Comparison of ENCODE assay signal across 1 cellular context in the genomic region with DNA sequence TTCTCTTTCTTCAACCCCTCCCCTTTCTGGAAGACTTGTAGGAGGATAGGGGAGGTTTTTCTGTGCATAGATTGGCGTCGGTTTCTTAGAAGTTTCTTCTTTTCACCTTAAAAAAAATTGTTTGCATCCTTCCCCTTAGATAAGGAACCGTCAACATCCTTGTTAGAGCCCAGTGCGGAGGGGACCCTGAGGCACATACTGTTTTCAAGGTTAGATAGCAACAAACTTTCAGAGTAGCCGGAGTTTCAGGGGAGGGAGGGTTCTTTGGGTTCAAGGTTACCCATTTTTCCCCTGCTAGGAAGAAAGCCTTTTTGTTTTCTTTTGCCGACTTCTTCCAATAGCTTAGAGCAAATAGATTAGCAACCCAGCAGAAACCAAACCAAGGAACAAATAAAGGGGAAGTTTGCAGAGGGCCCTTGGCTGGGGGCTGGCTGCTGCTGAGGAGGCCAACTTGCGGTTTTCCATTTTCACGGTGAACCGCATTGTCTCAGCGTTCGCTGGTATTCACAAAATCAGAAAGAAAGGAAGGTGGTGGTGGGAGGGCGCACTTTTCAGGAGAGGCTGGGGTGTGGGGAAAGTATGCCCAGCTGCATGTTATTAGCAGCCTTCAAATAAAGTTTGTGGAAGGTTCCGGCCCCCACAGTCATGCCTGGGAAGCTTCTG.
TF ChIP-seq lines count a peak whose summit lies in the region.

No MANE protein-coding gene starts in this region.

TF ChIP-seq in GM23338, 12 proteins besides CTCF, POLR2A, EP300 and RAD21 (continued from another document):
- TF ChIP-seq, protein P1, sequence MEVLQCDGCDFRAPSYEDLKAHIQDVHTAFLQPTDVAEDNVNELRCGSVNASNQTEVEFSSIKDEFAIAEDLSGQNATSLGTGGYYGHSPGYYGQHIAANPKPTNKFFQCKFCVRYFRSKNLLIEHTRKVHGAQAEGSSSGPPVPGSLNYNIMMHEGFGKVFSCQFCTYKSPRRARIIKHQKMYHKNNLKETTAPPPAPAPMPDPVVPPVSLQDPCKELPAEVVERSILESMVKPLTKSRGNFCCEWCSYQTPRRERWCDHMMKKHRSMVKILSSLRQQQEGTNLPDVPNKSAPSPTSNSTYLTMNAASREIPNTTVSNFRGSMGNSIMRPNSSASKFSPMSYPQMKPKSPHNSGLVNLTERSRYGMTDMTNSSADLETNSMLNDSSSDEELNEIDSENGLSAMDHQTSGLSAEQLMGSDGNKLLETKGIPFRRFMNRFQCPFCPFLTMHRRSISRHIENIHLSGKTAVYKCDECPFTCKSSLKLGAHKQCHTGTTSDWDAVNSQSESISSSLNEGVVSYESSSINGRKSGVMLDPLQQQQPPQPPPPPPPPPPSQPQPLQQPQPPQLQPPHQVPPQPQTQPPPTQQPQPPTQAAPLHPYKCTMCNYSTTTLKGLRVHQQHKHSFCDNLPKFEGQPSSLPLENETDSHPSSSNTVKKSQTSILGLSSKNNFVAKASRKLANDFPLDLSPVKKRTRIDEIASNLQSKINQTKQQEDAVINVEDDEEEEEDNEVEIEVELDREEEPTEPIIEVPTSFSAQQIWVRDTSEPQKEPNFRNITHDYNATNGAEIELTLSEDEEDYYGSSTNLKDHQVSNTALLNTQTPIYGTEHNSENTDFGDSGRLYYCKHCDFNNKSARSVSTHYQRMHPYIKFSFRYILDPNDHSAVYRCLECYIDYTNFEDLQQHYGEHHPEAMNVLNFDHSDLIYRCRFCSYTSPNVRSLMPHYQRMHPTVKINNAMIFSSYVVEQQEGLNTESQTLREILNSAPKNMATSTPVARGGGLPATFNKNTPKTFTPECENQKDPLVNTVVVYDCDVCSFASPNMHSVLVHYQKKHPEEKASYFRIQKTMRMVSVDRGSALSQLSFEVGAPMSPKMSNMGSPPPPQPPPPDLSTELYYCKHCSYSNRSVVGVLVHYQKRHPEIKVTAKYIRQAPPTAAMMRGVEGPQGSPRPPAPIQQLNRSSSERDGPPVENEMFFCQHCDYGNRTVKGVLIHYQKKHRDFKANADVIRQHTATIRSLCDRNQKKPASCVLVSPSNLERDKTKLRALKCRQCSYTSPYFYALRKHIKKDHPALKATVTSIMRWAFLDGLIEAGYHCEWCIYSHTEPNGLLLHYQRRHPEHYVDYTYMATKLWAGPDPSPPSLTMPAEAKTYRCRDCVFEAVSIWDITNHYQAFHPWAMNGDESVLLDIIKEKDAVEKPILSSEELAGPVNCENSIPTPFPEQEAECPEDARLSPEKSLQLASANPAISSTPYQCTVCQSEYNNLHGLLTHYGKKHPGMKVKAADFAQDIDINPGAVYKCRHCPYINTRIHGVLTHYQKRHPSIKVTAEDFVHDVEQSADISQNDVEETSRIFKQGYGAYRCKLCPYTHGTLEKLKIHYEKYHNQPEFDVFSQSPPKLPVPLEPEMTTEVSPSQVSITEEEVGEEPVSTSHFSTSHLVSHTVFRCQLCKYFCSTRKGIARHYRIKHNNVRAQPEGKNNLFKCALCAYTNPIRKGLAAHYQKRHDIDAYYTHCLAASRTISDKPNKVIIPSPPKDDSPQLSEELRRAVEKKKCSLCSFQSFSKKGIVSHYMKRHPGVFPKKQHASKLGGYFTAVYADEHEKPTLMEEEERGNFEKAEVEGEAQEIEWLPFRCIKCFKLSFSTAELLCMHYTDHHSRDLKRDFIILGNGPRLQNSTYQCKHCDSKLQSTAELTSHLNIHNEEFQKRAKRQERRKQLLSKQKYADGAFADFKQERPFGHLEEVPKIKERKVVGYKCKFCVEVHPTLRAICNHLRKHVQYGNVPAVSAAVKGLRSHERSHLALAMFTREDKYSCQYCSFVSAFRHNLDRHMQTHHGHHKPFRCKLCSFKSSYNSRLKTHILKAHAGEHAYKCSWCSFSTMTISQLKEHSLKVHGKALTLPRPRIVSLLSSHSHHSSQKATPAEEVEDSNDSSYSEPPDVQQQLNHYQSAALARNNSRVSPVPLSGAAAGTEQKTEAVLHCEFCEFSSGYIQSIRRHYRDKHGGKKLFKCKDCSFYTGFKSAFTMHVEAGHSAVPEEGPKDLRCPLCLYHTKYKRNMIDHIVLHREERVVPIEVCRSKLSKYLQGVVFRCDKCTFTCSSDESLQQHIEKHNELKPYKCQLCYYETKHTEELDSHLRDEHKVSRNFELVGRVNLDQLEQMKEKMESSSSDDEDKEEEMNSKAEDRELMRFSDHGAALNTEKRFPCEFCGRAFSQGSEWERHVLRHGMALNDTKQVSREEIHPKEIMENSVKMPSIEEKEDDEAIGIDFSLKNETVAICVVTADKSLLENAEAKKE (CRISPR knock-in tag; IDR thresholded peaks at IDR 0.05), result no peak
- TF ChIP-seq JUNB (IDR thresholded peaks at IDR 0.05; ENCODE audit: unreplicated experiment), result no peak
- TF ChIP-seq, protein P2, sequence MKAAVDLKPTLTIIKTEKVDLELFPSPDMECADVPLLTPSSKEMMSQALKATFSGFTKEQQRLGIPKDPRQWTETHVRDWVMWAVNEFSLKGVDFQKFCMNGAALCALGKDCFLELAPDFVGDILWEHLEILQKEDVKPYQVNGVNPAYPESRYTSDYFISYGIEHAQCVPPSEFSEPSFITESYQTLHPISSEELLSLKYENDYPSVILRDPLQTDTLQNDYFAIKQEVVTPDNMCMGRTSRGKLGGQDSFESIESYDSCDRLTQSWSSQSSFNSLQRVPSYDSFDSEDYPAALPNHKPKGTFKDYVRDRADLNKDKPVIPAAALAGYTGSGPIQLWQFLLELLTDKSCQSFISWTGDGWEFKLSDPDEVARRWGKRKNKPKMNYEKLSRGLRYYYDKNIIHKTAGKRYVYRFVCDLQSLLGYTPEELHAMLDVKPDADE (IDR thresholded peaks at IDR 0.05), result no peak
